Comparison of ENCODE assay signal across 2 cellular contexts in the genomic region with DNA sequence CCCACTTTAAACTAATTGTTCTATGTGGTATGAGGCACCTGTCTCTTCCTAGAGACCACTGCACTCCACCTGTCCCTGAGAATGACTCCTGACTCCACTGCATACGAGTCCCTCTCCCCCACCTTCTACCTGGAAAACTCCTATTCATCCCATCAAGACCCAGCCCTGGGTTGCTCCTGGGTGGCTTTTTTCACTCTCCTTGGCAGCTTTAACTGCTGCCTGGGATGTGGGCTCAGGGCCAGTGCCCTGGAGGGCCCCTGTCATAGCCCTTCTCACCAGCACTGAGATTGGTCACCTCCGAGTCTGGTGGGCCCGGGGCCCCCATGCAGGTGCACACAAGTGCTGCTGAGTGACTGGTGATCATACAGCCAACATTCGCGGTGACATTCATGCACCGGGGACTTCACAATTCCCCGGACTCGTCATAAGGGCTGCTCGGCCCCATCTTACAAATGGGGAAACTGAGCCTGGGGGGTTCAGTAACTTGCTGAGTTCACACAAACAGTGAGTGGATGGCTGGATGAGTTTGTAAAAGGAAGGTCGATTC.
TF ChIP-seq lines count a peak whose summit lies in the region.

No MANE protein-coding gene starts in this region.

TF ChIP-seq in GM23338, 12 proteins besides CTCF, POLR2A, EP300 and RAD21 (continued from another document):
- TF ChIP-seq, protein P1, sequence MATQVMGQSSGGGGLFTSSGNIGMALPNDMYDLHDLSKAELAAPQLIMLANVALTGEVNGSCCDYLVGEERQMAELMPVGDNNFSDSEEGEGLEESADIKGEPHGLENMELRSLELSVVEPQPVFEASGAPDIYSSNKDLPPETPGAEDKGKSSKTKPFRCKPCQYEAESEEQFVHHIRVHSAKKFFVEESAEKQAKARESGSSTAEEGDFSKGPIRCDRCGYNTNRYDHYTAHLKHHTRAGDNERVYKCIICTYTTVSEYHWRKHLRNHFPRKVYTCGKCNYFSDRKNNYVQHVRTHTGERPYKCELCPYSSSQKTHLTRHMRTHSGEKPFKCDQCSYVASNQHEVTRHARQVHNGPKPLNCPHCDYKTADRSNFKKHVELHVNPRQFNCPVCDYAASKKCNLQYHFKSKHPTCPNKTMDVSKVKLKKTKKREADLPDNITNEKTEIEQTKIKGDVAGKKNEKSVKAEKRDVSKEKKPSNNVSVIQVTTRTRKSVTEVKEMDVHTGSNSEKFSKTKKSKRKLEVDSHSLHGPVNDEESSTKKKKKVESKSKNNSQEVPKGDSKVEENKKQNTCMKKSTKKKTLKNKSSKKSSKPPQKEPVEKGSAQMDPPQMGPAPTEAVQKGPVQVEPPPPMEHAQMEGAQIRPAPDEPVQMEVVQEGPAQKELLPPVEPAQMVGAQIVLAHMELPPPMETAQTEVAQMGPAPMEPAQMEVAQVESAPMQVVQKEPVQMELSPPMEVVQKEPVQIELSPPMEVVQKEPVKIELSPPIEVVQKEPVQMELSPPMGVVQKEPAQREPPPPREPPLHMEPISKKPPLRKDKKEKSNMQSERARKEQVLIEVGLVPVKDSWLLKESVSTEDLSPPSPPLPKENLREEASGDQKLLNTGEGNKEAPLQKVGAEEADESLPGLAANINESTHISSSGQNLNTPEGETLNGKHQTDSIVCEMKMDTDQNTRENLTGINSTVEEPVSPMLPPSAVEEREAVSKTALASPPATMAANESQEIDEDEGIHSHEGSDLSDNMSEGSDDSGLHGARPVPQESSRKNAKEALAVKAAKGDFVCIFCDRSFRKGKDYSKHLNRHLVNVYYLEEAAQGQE (IDR thresholded peaks at IDR 0.05; ENCODE audit: unreplicated experiment): no peak
- no peak for TF ChIP-seq NANOG (IDR thresholded peaks at IDR 0.05; ENCODE audit: borderline replicate concordance)
TF ChIP-seq in GM23338: peak in this region for 0.

TF ChIP-seq in SK-N-SH, 30 proteins besides CTCF, POLR2A, EP300 and RAD21 (continued from another document):
- TF ChIP-seq, protein P2, sequence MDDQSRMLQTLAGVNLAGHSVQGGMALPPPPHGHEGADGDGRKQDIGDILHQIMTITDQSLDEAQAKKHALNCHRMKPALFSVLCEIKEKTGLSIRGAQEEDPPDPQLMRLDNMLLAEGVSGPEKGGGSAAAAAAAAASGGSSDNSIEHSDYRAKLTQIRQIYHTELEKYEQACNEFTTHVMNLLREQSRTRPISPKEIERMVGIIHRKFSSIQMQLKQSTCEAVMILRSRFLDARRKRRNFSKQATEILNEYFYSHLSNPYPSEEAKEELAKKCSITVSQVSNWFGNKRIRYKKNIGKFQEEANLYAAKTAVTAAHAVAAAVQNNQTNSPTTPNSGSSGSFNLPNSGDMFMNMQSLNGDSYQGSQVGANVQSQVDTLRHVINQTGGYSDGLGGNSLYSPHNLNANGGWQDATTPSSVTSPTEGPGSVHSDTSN (IDR thresholded peaks at IDR 0.05): no peak
- TF ChIP-seq GABPA (IDR thresholded peaks at IDR 0.05; ENCODE audit: low read depth): no peak
- TF ChIP-seq ELF1 (IDR thresholded peaks at IDR 0.05): no peak
- no peak for TF ChIP-seq MXI1 (IDR thresholded peaks at IDR 0.05; ENCODE audit: low read depth, low read length)
- TF ChIP-seq FOXM1 (IDR thresholded peaks at IDR 0.05; ENCODE audit: low read depth): no peak
- TF ChIP-seq RCOR1 (IDR thresholded peaks at IDR 0.05; ENCODE audit: low read length): no peak
